24 cellular contexts compared by ENCODE assay signal in the genomic region with DNA sequence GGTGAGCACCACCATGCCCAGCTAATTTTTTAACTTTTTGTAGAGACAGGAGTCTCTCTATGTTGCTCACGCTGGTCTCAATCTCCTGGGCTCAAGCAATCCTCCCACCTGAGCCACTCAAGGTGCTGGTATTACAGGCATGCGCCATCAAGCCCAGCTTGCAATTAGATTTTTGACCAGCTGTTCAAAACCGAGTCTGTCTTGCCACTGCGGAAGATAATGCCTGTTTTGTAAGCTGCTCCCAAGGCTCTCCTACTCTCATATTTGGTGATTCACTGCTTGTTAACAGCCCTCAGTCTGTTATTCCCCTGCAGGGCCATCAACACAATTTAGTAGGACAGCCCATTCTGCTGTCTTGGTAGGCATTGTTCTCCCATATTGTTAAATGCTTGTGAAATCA. TPM values are rescaled to one million over a fixed set of nuclear protein-coding genes. Genes with fewer than 3 reads are reported as not detected.
DNase-seq lines count a peak whose midpoint lies in the region; ATAC-seq, FAIRE-seq and TF ChIP-seq lines count a peak whose summit lies in the region.
"Had no signal": no experiment of that assay in that cellular context is flagged by ENCODE, and none has a peak within 500 bp of the region (broad histone marks: within the 10 kb centered on the region; RNA-seq: fewer than 3 reads in every experiment).

No MANE protein-coding gene starts in this region.

- H3K27me3 ChIP-seq in BLaER1: peaks cover 6% of the 10 kb centered on the region; the same call in 1 of the 2 replicates
- peaks cover 0 to 8% (median 5%) of the 10 kb centered on the region in 4 experiments; a peak in 3 of 7 replicates for H3K27me3 ChIP-seq in H1 (replicated peaks in 1 of 4; ENCODE audit: control insufficient read depth in 3 of 4, extremely low read depth in 1 of 4, insufficient read depth in 3 of 4, low read length in 3 of 4)
- H3K27me3 ChIP-seq: adrenal gland, right atrium auricular region had no signal

- H4K20me1 ChIP-seq in BLaER1 (no peaks in the 10 kb centered on the region), H1 (replicated peaks in 1 of 2; ENCODE audit: control insufficient read depth in 1 of 2, insufficient read depth in 2 of 2, low read length in 2 of 2) (no peaks in the 10 kb centered on the region)

- H3K4me3 ChIP-seq in BLaER1 (peak overlapping the region; percentile 57; the same call in 1 of the 2 replicates), H1 (ENCODE audit: extremely low read depth in 1 of 4, insufficient read depth in 2 of 4, low read depth in 3 of 4, low read length in 4 of 4) (no peak overlapping the region)
- H3K4me3 ChIP-seq: adrenal gland had no signal

- H3K36me3 ChIP-seq in BLaER1: no peaks in the 10 kb centered on the region
- H3K36me3 ChIP-seq in H1 (ENCODE audit: control insufficient read depth in 2 of 4, insufficient read depth in 4 of 4, low read length in 3 of 4): no peaks in the 10 kb centered on the region
- H3K36me3 ChIP-seq: adrenal gland, right atrium auricular region, upper lobe of left lung had no signal

- no peak overlapping the region for H3K23ac ChIP-seq in H1 (ENCODE audit: insufficient read length)

- 0 out of 2 replicates have a peak overlapping the region, but pooled peaks have one; percentile 34 for H2AK5ac ChIP-seq in H1 (ENCODE audit: low read depth, low read length)

- no peak overlapping the region for H3K18ac ChIP-seq in H1 (ENCODE audit: extremely low read depth, low read length)

- no peaks in the 10 kb centered on the region for H3K79me1 ChIP-seq in H1 (ENCODE audit: low read depth, low read length)

- POLR2A ChIA-PET in H1 (lab: Charles Lee; ENCODE audit: partially characterized antibody): interaction anchor here (2.0 kb wide), 1 partner anchor 19 kb away, joined by 15 read pairs; the partner anchor contains the start of gene MCCC1

- no peak for ATAC-seq in left colon
- ATAC-seq: effector memory CD8-positive, alpha-beta T cell had no signal

- TF ChIP-seq CTCF in H1 (IDR thresholded peaks at IDR 0.05; ENCODE audit: control extremely low read depth in 1 of 3, insufficient read depth in 1 of 3, low read depth in 1 of 3, low read length in 3 of 3): no peak

- no peak overlapping the region for H4K91ac ChIP-seq in H1 (replicated peaks; ENCODE audit: insufficient read length, low read length)

- H2BK15ac ChIP-seq in H1 (ENCODE audit: low read length): no peak overlapping the region

- WGBS in H1 (ENCODE audit: extremely low coverage in 1 of 2, insufficient coverage in 1 of 2, insufficient read length in 1 of 2, insufficient replicate concordance in 2 of 2, low coverage in 1 of 2, low lambda C conversion rate in 2 of 2, missing lambda C conversion rate in 1 of 2), 2 experiments: 94% methylated on average over 4 of the region's 4 CpGs; no CpG with 5 or more reads in 1 of the 2 experiments

- H3K4me1 ChIP-seq in BLaER1 (peaks cover 38% of the 10 kb centered on the region), H1 (replicated peaks in 1 of 4; ENCODE audit: control insufficient read depth in 3 of 4, insufficient read depth in 4 of 4, low read length in 3 of 4) (peaks cover 10 to 17% (median 14%) of the 10 kb centered on the region in 4 experiments)
- H3K4me1 ChIP-seq: right atrium auricular region had no signal

- H4K8ac ChIP-seq in H1 (ENCODE audit: extremely low read depth, insufficient read depth, low read length): no peak overlapping the region

- no peak for TF ChIP-seq EP300 in H1 (IDR thresholded peaks at IDR 0.05; ENCODE audit: borderline replicate concordance in 1 of 2, low read depth in 2 of 2, low read length in 2 of 2)

- DNase-seq in DMS79 treated with DMSO at 0.1 percent for 48 hours (lab: John Stamatoyannopoulos, UW) (peak; percentile 9), DMS79 (lab: John Stamatoyannopoulos, UW) (no peak), NCI-H2171 (lab: John Stamatoyannopoulos, UW) (peak; percentile 38), H1 (ENCODE audit: low read depth in 1 of 2, low spot score in 2 of 2) (no peak), left colon (no peak), occipital lobe (lab: John Stamatoyannopoulos, UW) (no peak), KG1 (lab: John Stamatoyannopoulos, UW) (no peak)
- DNase-seq: 8988T; activated CD4-positive, alpha-beta memory T cell treated with anti-CD3 and anti-CD28 coated beads, Interleukin-2, amount 10 ng/mL, durations not matched to agents 7 days and 5 days; activated T-cell treated with anti-CD3 and anti-CD28 coated beads, Interleukin-2, amount 50 U/mL, for 24 hours; adrenal gland; central memory CD4-positive, alpha-beta T cell; effector memory CD8-positive, alpha-beta T cell; KBM-7; kidney; mesendoderm; NCI-H187; stimulated activated naive CD4-positive, alpha-beta T cell; SW 1271; upper lobe of left lung had no signal

- H2AFZ ChIP-seq in H1 (ENCODE audit: low read length): no peak overlapping the region

- no peak overlapping the region for H3K56ac ChIP-seq in H1 (replicated peaks; ENCODE audit: insufficient read length, low read depth, low read length)

- H3K27ac ChIP-seq in BLaER1 (no peak overlapping the region), H1 (ENCODE audit: low read depth, low read length) (no peak overlapping the region)
- H3K27ac ChIP-seq: adrenal gland, C4-2B, right atrium auricular region had no signal

- no peak overlapping the region for H3K14ac ChIP-seq in H1 (ENCODE audit: insufficient read length)

- H3K9ac ChIP-seq in BLaER1: no peak overlapping the region
- no peak overlapping the region for H3K9ac ChIP-seq in H1 (replicated peaks in 1 of 4; ENCODE audit: extremely low read depth in 1 of 4, low read depth in 3 of 4, low read length in 3 of 4)

- peaks cover 7% of the 10 kb centered on the region for H3K23me2 ChIP-seq in H1 (ENCODE audit: low read depth, low read length)

- no peak for TF ChIP-seq POLR2A in H1 (IDR thresholded peaks at IDR 0.05; ENCODE audit: control extremely low read depth in 1 of 2, low read depth in 2 of 2, low read length in 2 of 2)

- no peak overlapping the region for H4K5ac ChIP-seq in H1 (ENCODE audit: insufficient read length, low read depth, low read length)

- no peak overlapping the region for H2BK20ac ChIP-seq in H1 (ENCODE audit: low read length)

- TF ChIP-seq RAD21 in H1 (IDR thresholded peaks at IDR 0.05 in 1 of 2, conservative IDR thresholded peaks at IDR 0.05 in 1 of 2; ENCODE audit: low read depth in 2 of 2, low read length in 2 of 2): no peak

- FAIRE-seq in H1 (lab: Jason Lieb, UNC): no peak
- FAIRE-seq: H54, kidney had no signal

- H3K4ac ChIP-seq in H1 (replicated peaks; ENCODE audit: insufficient read length, low read depth, low read length): no peak overlapping the region

- no peaks in the 10 kb centered on the region for H3K9me3 ChIP-seq in BLaER1
- peaks cover 0 to 2% of the 10 kb centered on the region in 2 experiments; a peak in 1 of 4 replicates for H3K9me3 ChIP-seq in H1 (ENCODE audit: insufficient read depth in 2 of 2, low read depth in 1 of 2, low read length in 1 of 2)
- H3K9me3 ChIP-seq: adrenal gland, upper lobe of left lung had no signal

- H3K4me2 ChIP-seq in BLaER1 (peak overlapping the region; percentile 87), H1 (ENCODE audit: insufficient read depth in 1 of 2, low read depth in 2 of 2, low read length in 2 of 2) (peak overlapping the region in 1 of 2 experiments; percentile 76; a peak in 1 of 4 replicates)

- no peaks in the 10 kb centered on the region for H3K79me2 ChIP-seq in H1 (ENCODE audit: control insufficient read depth in 1 of 2, insufficient read depth in 2 of 2, low read length in 2 of 2)

- H2BK120ac ChIP-seq in H1 (replicated peaks; ENCODE audit: low read depth, low read length): no peak overlapping the region

- H2BK5ac ChIP-seq in H1 (ENCODE audit: low read depth, low read length): no peak overlapping the region

- H2BK12ac ChIP-seq in H1 (ENCODE audit: low read depth, low read length): no peak overlapping the region

- intact Hi-C loops in left colon (cut with DNase I, micrococcal nuclease): no loop called here

- CTCF ChIA-PET in H1 (lab: Charles Lee; ENCODE audit: partially characterized antibody): interaction anchor here (0.6 to 2.5 kb wide), 11 partner anchors 11 to 269 kb away, joined by 3 to 10 read pairs (median 6); partner anchors contain the start of gene MCCC1

TF ChIP-seq in H1, 55 proteins besides CTCF, POLR2A, EP300 and RAD21:
- TF ChIP-seq BCL11A (IDR thresholded peaks at IDR 0.05; ENCODE audit: low read depth in 2 of 2, low read length in 2 of 2) (no peak), TAF1 (IDR thresholded peaks at IDR 0.05; ENCODE audit: low read depth, low read length) (no peak), SIRT6 (IDR thresholded peaks at IDR 0.05; ENCODE audit: low read length) (no peak), SP4 (IDR thresholded peaks at IDR 0.05; ENCODE audit: low read length) (no peak)
- TF ChIP-seq, protein P1, sequence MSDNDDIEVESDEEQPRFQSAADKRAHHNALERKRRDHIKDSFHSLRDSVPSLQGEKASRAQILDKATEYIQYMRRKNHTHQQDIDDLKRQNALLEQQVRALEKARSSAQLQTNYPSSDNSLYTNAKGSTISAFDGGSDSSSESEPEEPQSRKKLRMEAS (IDR thresholded peaks at IDR 0.05): no peak

RNA-seq across cellular contexts. Expression of gene MCCC1, which starts 17.8 kb away (rescaled TPM):
- 21.5 and 24.6 TPM in 2 replicates for total RNA-seq in H1 (2021; fragmentation: NEBNext Ultra II Directional; extraction: Animal tissue kit (Norgen Biotek cat#: 25700))
- 10.8 and 11.3 TPM in 2 replicates for polyA plus RNA-seq in H1 (2011; rRNA removed)
- polyA plus RNA-seq in H1 (2011; cell fraction: cytosol; rRNA removed): 17.6 TPM
- polyA plus RNA-seq in H1 (2011; cell fraction: nucleus; rRNA removed): 36.1 TPM
- 17.7 to 25.6 TPM (median 20.1 TPM) in 4 replicates for polyA plus RNA-seq in H1 (2012, experiment 1 of 2)
- polyA plus RNA-seq in H1 (2012, experiment 2 of 2): 3.2 TPM
- 13.2 TPM for polyA plus RNA-seq in H1 (2013, experiment 1 of 2)
- 12.5 TPM for polyA plus RNA-seq in H1 (2013, experiment 2 of 2)
- polyA minus RNA-seq in H1 (2011; rRNA and poly(A)+ RNA removed): 21.7 and 27.3 TPM in 2 replicates
- 15.6 TPM for polyA minus RNA-seq in H1 (2011; cell fraction: cytosol; rRNA and poly(A)+ RNA removed)
- 48.6 TPM for polyA minus RNA-seq in H1 (2011; cell fraction: nucleus; rRNA and poly(A)+ RNA removed)
- 10 to 100 TPM; 29.4 to 33.4 TPM for total RNA-seq in left colon
- total RNA-seq in occipital lobe: 37.1 TPM

RNA-seq across cellular contexts. Expression of gene LAMP3, which starts 45.5 kb away (rescaled TPM):
- total RNA-seq in H1 (2021; fragmentation: NEBNext Ultra II Directional; extraction: Animal tissue kit (Norgen Biotek cat#: 25700)): 0.20 TPM in 1 of 2 replicates, not detected in the other
- 0.17 and 0.20 TPM in 2 replicates for polyA plus RNA-seq in H1 (2011; rRNA removed)
- 0.19 TPM for polyA plus RNA-seq in H1 (2011; cell fraction: cytosol; rRNA removed)
- polyA plus RNA-seq in H1 (2011; cell fraction: nucleus; rRNA removed): 0.34 TPM
- 0.23 to 0.32 TPM (median 0.24 TPM) in 3 of 4 replicates, not detected in the other for polyA plus RNA-seq in H1 (2012, experiment 1 of 2)
- 0.22 TPM for polyA plus RNA-seq in H1 (2012, experiment 2 of 2)
- polyA plus RNA-seq in H1 (2013, experiment 1 of 2): 0.85 TPM
- 0.94 TPM for polyA plus RNA-seq in H1 (2013, experiment 2 of 2)
- 0.66 TPM in 1 of 2 replicates, not detected in the other for polyA minus RNA-seq in H1 (2011; rRNA and poly(A)+ RNA removed)
- not detected for polyA minus RNA-seq in H1 (2011; cell fraction: cytosol; rRNA and poly(A)+ RNA removed)
- polyA minus RNA-seq in H1 (2011; cell fraction: nucleus; rRNA and poly(A)+ RNA removed): not detected
- total RNA-seq in left colon (under 1 TPM; 0.31 to 0.50 TPM), occipital lobe (not detected)

Comparison
In these comparisons a context has a peak if more than half of its experiments do, and no peak if none do; other contexts are left out.
1. DNase-seq: peak in DMS79 treated with DMSO at 0.1 percent for 48 hours (single experiment) and NCI-H2171 (single experiment); none in DMS79 (single experiment), H1 (0 of 2), left colon (0 of 2), occipital lobe (single experiment) and KG1 (single experiment).